In genomic region chr15:43285609-43286037, GRCh38 we compare ENCODE assay signal across 8 cellular contexts. TPM values are rescaled to one million over a fixed set of nuclear protein-coding genes. Genes with fewer than 3 reads are reported as not detected.
DNase-seq lines count a peak whose midpoint lies in the region; ATAC-seq, FAIRE-seq and TF ChIP-seq lines count a peak whose summit lies in the region.

No MANE protein-coding gene starts in this region.

- TF ChIP-seq EP300 in A549 (IDR thresholded peaks at IDR 0.05): no peak

- no peaks in the 10 kb centered on the region for H3K4me1 ChIP-seq in A549
- H3K4me1 ChIP-seq in lung (ENCODE audit: control insufficient read depth in 2 of 2, insufficient read depth in 2 of 2, low read length in 2 of 2): no peaks in the 10 kb centered on the region

- no peak overlapping the region for H3K27ac Mint-ChIP-seq in activated B cell treated with CpG ODN at 0.5 μM for 24 hours

- FAIRE-seq in A549 (lab: Jason Lieb, UNC): no peak

- H3K4me3 ChIP-seq in A549 (no peak overlapping the region; the same call in 2 of the 3 replicates), lung (no peak overlapping the region)

- ATAC-seq in A549 (peak; percentile 82 to 88), activated B cell treated with CpG ODN at 0.5 μM for 24 hours (ENCODE audit: low read depth) (peak; percentile 75), lung (ENCODE audit: insufficient read depth, low FRiP score) (peak; percentile 86)

- peaks cover 14% of the 10 kb centered on the region for H3K4me1 Mint-ChIP-seq in activated B cell treated with CpG ODN at 0.5 μM for 24 hours

- POLR2A ChIA-PET in A549 (lab: Yijun Ruan, JAX): interaction anchor here (1.0 kb wide), 1 partner anchor 60 kb away, joined by 6 read pairs; no protein-coding TSS in a partner anchor
- POLR2A ChIA-PET in activated B cell treated with CpG ODN at 0.5 μM for 24 hours (lab: Charles Lee): interaction anchor here (0.6 to 1.0 kb wide), 3 partner anchors 60 to 142 kb away, joined by 3 to 8 read pairs (median 7); no protein-coding TSS in a partner anchor

- in situ Hi-C loops in GM13977 (cut with MboI; ENCODE audit: low pct_unique_long_range_greater_than_20kb, low sequenced_read_pairs, unreplicated experiment): loop anchor here (10.0 kb wide), 1 partner anchor 51 kb away; no protein-coding TSS in a partner anchor

- no peak overlapping the region for H3K4me3 Mint-ChIP-seq in activated B cell treated with CpG ODN at 0.5 μM for 24 hours

- peak; percentile 79 to 85 for TF ChIP-seq RAD21 in A549 (conservative IDR thresholded peaks at IDR 0.05 in 1 of 2, IDR thresholded peaks at IDR 0.05 in 1 of 2)

- H3K4me2 ChIP-seq in A549: peak overlapping the region; percentile 60

- H3K27ac ChIP-seq in A549: peak overlapping the region in 1 of 2 experiments; percentile 56; a peak in 2 of 6 replicates
- no peak overlapping the region for H3K27ac ChIP-seq in lung (ENCODE audit: low read depth in 1 of 2, low read length in 1 of 2)

- H3K9me3 ChIP-seq in A549 (no peaks in the 10 kb centered on the region), lung (ENCODE audit: control insufficient read depth in 2 of 2, insufficient read depth in 1 of 2, low read length in 1 of 2) (no peaks in the 10 kb centered on the region)

- no peaks in the 10 kb centered on the region for H3K36me3 ChIP-seq in lung (ENCODE audit: control insufficient read depth in 2 of 2, insufficient read depth in 2 of 2, low read length in 2 of 2)

- peaks cover 2% of the 10 kb centered on the region for H3K27me3 Mint-ChIP-seq in activated B cell treated with CpG ODN at 0.5 μM for 24 hours

- intact Hi-C loops in activated B cell treated with CpG ODN at 0.5 μM for 24 hours (cut with micrococcal nuclease): loop anchor here (1.0 kb wide), 3 partner anchors 60 to 581 kb away; no protein-coding TSS in a partner anchor

- 8% methylated on average over 4 of the region's 4 CpGs for WGBS in A549 (ENCODE audit: missing lambda C conversion rate)
- WGBS in lung, 2 donors: 12 to 15% methylated on average over 4 of the region's 4 CpGs

- peak; percentile 79 for TF ChIP-seq CTCF in A549 (IDR thresholded peaks at IDR 0.05)
- peak; percentile 85 for TF ChIP-seq CTCF in GM13977 (IDR thresholded peaks at IDR 0.05; ENCODE audit: extremely low read depth, insufficient read depth, missing control alignments)
- peak; percentile 56 for TF ChIP-seq CTCF in activated B cell treated with CpG ODN at 0.5 μM for 24 hours (IDR thresholded peaks at IDR 0.05)
- peak; percentile 83 for TF ChIP-seq CTCF in lung (IDR thresholded peaks at IDR 0.05; ENCODE audit: control extremely low read depth, extremely low read depth)

- CTCF ChIA-PET in A549 (lab: Yijun Ruan, JAX): interaction anchor here (0.5 to 4.3 kb wide), 45 partner anchors 9 to 581 kb away, joined by 3 to 114 read pairs (median 6); partner anchors contain the start of genes CCNDBP1, CDAN1 and TGM5
- CTCF ChIA-PET in activated B cell treated with CpG ODN at 0.5 μM for 24 hours (lab: Charles Lee): interaction anchor here (0.6 to 7.8 kb wide), 21 partner anchors 9 to 582 kb away, joined by 3 to 290 read pairs (median 4); no protein-coding TSS in a partner anchor

- no peaks in the 10 kb centered on the region for H3K27me3 ChIP-seq in lung (ENCODE audit: control insufficient read depth, insufficient read depth)

- H3K9me3 Mint-ChIP-seq in activated B cell treated with CpG ODN at 0.5 μM for 24 hours: no peaks in the 10 kb centered on the region

- H3K36me3 Mint-ChIP-seq in activated B cell treated with CpG ODN at 0.5 μM for 24 hours (ENCODE audit: low read depth): no peaks in the 10 kb centered on the region

- DNase-seq in A549 (ENCODE audit: low read depth in 1 of 2, low spot score in 1 of 2) (peak; percentile 59 to 70), GM13977 (ENCODE audit: low spot score) (peak; percentile 86), NCI-H2196 treated with DMSO at 0.1 percent for 48 hours (lab: John Stamatoyannopoulos, UW; ENCODE audit: unreplicated experiment) (peak; percentile 28), activated B cell treated with CpG ODN at 0.5 μM for 24 hours (no peak), dermis blood vessel endothelial cell (peak; percentile 75), lung (ENCODE audit: low spot score) (peak; percentile 40), GF-D8 (lab: John Stamatoyannopoulos, UW) (no peak)
- peak; percentile 19 for DNase-seq in stimulated activated CD8-positive, alpha-beta memory T cell treated with anti-CD3 and anti-CD28 coated beads, Interleukin-7, amount 100 ng/mL, for 24 hours (ENCODE audit: low read depth)

- no peak for TF ChIP-seq POLR2A in A549 (IDR thresholded peaks at IDR 0.05; ENCODE audit: low read length)

TF ChIP-seq in A549, 52 proteins besides CTCF, POLR2A, EP300 and RAD21:
- TF ChIP-seq TFCP2L1 (CRISPR knock-in tag; IDR thresholded peaks at IDR 0.05) (no peak), SMC3 (IDR thresholded peaks at IDR 0.05) (peak; percentile 61), MAFK (IDR thresholded peaks at IDR 0.05; ENCODE audit: partially characterized antibody) (peak; percentile 42)

RNA-seq across cellular contexts. Expression of gene TGM7, which starts 16.4 kb away (rescaled TPM):
- not detected in 2 replicates for polyA plus RNA-seq in A549 (2011; rRNA removed)
- not detected in 2 replicates for polyA plus RNA-seq in A549 (2012; cell fraction: cytosol; rRNA removed)
- not detected in 2 replicates for polyA plus RNA-seq in A549 (2012; cell fraction: nucleus; rRNA removed)
- not detected in 3 replicates for polyA plus RNA-seq in A549 (2017; fragmentation: RNase III; extraction: RNeasy Plus Mini Kit Qiagen cat#74134 plus additional on column Dnase treatment)
- polyA minus RNA-seq in A549 (2011; rRNA and poly(A)+ RNA removed): not detected in 2 replicates
- not detected in 2 replicates for total RNA-seq in activated B cell treated with CpG ODN at 0.5 μM for 24 hours
- total RNA-seq in dermis blood vessel endothelial cell: not detected in 2 replicates
- not detected for total RNA-seq in lung
- not detected for polyA plus RNA-seq in lung

RNA-seq across cellular contexts. Expression of gene TGM5, which starts 18.9 kb away (rescaled TPM):
- polyA plus RNA-seq in A549 (2011; rRNA removed) (not detected in 2 replicates), A549 (2017; fragmentation: RNase III; extraction: RNeasy Plus Mini Kit Qiagen cat#74134 plus additional on column Dnase treatment) (not detected in 3 replicates), lung (not detected)
- not detected in 2 replicates for polyA plus RNA-seq in A549 (2012; cell fraction: cytosol; rRNA removed)
- not detected in 2 replicates for polyA plus RNA-seq in A549 (2012; cell fraction: nucleus; rRNA removed)
- polyA minus RNA-seq in A549 (2011; rRNA and poly(A)+ RNA removed): not detected in 2 replicates
- total RNA-seq in activated B cell treated with CpG ODN at 0.5 μM for 24 hours (0.11 and 0.17 TPM in 2 replicates), dermis blood vessel endothelial cell (not detected in 2 replicates), lung (under 1 TPM in 1 of 2 donors, not detected in 1; 0.15 TPM)

RNA-seq across cellular contexts. Expression of gene LCMT2, which starts 44.8 kb away (rescaled TPM):
- polyA plus RNA-seq in A549 (2011; rRNA removed) (9.7 and 12.8 TPM in 2 replicates), A549 (2017; fragmentation: RNase III; extraction: RNeasy Plus Mini Kit Qiagen cat#74134 plus additional on column Dnase treatment) (5.9 to 8.3 TPM (median 7.5 TPM) in 3 replicates), lung (1 to 10 TPM; 3.3 to 5.4 TPM)
- polyA plus RNA-seq in A549 (2012; cell fraction: cytosol; rRNA removed): 2.5 and 3.3 TPM in 2 replicates
- 2.6 and 3.9 TPM in 2 replicates for polyA plus RNA-seq in A549 (2012; cell fraction: nucleus; rRNA removed)
- 10.6 and 14.0 TPM in 2 replicates for polyA minus RNA-seq in A549 (2011; rRNA and poly(A)+ RNA removed)
- total RNA-seq in activated B cell treated with CpG ODN at 0.5 μM for 24 hours (15.5 and 17.1 TPM in 2 replicates), dermis blood vessel endothelial cell (6.3 and 8.3 TPM in 2 replicates), lung (10 to 100 TPM in 1 of 2 donors, 1 to 10 TPM in 1; 3.4 to 10.6 TPM)

Comparison
In these comparisons a context has a peak if more than half of its experiments do, and no peak if none do; other contexts are left out.
1. DNase-seq: peak in A549 (2 of 2), GM13977 (single experiment), NCI-H2196 treated with DMSO at 0.1 percent for 48 hours (single experiment), dermis blood vessel endothelial cell (single experiment), lung (single experiment) and stimulated activated CD8-positive, alpha-beta memory T cell treated with anti-CD3 and anti-CD28 coated beads, Interleukin-7, amount 100 ng/mL, for 24 hours (single experiment); none in activated B cell treated with CpG ODN at 0.5 μM for 24 hours (single experiment) and GF-D8 (single experiment).
2. Peak in every context shown above with its lines, with median percentiles within 50 percentile points of each other: ATAC-seq and CTCF ChIP-seq.